In the genomic region with DNA sequence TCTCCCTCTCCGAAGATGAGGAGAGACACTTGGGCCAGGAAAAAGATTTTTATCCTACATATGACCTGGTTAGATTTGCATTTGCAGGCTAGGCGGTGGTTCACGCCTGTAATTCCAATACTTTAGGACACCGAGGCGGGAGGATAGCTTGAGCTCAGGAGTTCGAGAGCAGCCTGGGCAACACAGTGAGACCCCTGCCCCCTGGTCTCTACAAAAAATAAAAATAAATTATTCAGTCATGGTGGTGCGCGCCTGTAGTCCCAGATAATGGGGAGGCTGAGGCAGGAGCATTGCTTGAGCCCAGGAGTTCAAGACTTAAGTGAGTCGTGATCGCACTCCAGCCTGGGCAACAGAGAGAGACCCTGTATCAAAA, we compare ENCODE assay signal across 1 cellular context.
A peak's percentile ranks its signal among the peaks of the same experiment; 100 is the strongest.
TF ChIP-seq lines count a peak whose summit lies in the region.

No MANE protein-coding gene starts in this region.

TF ChIP-seq in H1, 55 proteins besides CTCF, POLR2A, EP300 and RAD21:
- TF ChIP-seq KDM1A (IDR thresholded peaks at IDR 0.05; ENCODE audit: borderline replicate concordance, low read length) (peak; percentile 74; the same call in 1 of the 2 replicates), RXRA (IDR thresholded peaks at IDR 0.05; ENCODE audit: insufficient read depth, low read depth, low read length) (no peak)
- TF ChIP-seq, protein P1, sequence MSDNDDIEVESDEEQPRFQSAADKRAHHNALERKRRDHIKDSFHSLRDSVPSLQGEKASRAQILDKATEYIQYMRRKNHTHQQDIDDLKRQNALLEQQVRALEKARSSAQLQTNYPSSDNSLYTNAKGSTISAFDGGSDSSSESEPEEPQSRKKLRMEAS (IDR thresholded peaks at IDR 0.05) = no peak
